ENCODE assay signal across 8 cellular contexts in the genomic region with DNA sequence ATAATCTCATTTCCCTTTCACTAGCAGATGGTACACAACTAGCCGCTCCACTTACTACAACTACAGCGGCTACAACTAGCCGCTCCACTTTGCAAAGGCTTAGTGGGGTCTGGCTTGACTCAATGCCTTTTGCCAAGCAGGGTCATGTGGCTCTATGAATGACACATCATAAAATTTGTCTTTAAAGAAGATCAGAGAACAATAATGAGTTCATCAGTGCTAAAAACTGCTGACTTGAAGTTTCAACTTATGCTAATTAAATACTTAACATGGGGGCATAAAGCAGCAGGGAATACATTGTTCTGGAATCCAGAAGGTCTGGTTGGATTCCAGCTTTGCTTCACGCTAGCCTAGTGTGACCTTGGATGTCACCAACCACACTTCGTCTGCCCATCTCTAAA. TPM values are rescaled to one million over a fixed set of nuclear protein-coding genes. Genes with fewer than 3 reads are reported as not detected.
DNase-seq lines count a peak whose midpoint lies in the region; FAIRE-seq and TF ChIP-seq lines count a peak whose summit lies in the region.
"Had no signal": no experiment of that assay in that cellular context is flagged by ENCODE, and none has a peak within 500 bp of the region (broad histone marks: within the 10 kb centered on the region; RNA-seq: fewer than 3 reads in every experiment).

No MANE protein-coding gene starts in this region.

- H3K36me3 ChIP-seq in OCI-LY1 (ENCODE audit: insufficient read depth, low read length) (peaks cover 19% of the 10 kb centered on the region), esophagus (ENCODE audit: control insufficient read depth in 2 of 2, insufficient read depth in 2 of 2, low read length in 1 of 2) (peaks cover 0 to 2% of the 10 kb centered on the region in 2 donors), small intestine (ENCODE audit: control insufficient read depth in 2 of 2, insufficient read depth in 2 of 2, low read length in 2 of 2) (peaks cover 0 to 2% of the 10 kb centered on the region in 2 donors)

- peaks cover 48% of the 10 kb centered on the region for H3K4me1 ChIP-seq in OCI-LY1 (ENCODE audit: insufficient read depth, low read length, severe bottlenecking)
- peaks cover 12 to 21% of the 10 kb centered on the region in 2 donors for H3K4me1 ChIP-seq in esophagus (ENCODE audit: control insufficient read depth in 2 of 2, insufficient read depth in 2 of 2, low read length in 1 of 2)
- H3K4me1 ChIP-seq in small intestine (ENCODE audit: control insufficient read depth in 2 of 2, insufficient read depth in 1 of 2, low read depth in 1 of 2, low read length in 1 of 2), result peaks cover 5% of the 10 kb centered on the region in 2 donors

- DNase-seq in EH (ENCODE audit: low read depth) (peak; percentile 54), small intestine (no peak), GM19240 (ENCODE audit: insufficient read length, low spot score) (no peak), endothelial cell (ENCODE audit: low spot score) (no peak), HuH-7 (ENCODE audit: low spot score) (no peak)
- DNase-seq: stimulated activated naive CD8-positive, alpha-beta T cell treated with anti-CD3 and anti-CD28 coated beads, Interleukin-15, Interleukin-2, amounts not matched to agents 100 U/mL and 50 U/mL, for 24 hours had no signal

- peak overlapping the region; percentile 79 for H3K4me3 ChIP-seq in OCI-LY1 (ENCODE audit: low read depth, low read length, poor library complexity, severe bottlenecking)
- H3K4me3 ChIP-seq in esophagus (ENCODE audit: low read depth in 1 of 2, low read length in 2 of 2), result no peak overlapping the region
- no peak overlapping the region for H3K4me3 ChIP-seq in small intestine (ENCODE audit: low read depth in 1 of 2, low read length in 2 of 2)

- no peaks in the 10 kb centered on the region for H3K36me3 Mint-ChIP-seq in endothelial cell (ENCODE audit: low read depth, unreplicated experiment)

- H3K9me2 ChIP-seq in OCI-LY1 (ENCODE audit: low read depth, low read length), result no peaks in the 10 kb centered on the region

- H3K4me3 Mint-ChIP-seq in endothelial cell (ENCODE audit: unreplicated experiment), result no peak overlapping the region

- H3K27ac Mint-ChIP-seq in endothelial cell (ENCODE audit: unreplicated experiment), result no peak overlapping the region

- FAIRE-seq in small intestine (lab: Jason Lieb, UNC), result no peak

- peaks cover 14% of the 10 kb centered on the region for H3K27me3 Mint-ChIP-seq in endothelial cell (ENCODE audit: unreplicated experiment)

- no peak for TF ChIP-seq CTCF in OCI-LY1 (IDR thresholded peaks at IDR 0.05; ENCODE audit: low read length)
- TF ChIP-seq CTCF in endothelial cell (IDR thresholded peaks at IDR 0.05; ENCODE audit: unreplicated experiment), result no peak

- no peaks in the 10 kb centered on the region for H4K20me1 ChIP-seq in OCI-LY1 (ENCODE audit: insufficient read depth, low read length)

- WGBS in esophagus, 2 donors, result 63 to 84% methylated on average over 5 of the region's 5 CpGs
- WGBS in small intestine, 3 donors, result 49 to 74% (median 56%) methylated on average over 5 of the region's 5 CpGs

- H3K27me3 ChIP-seq in OCI-LY1 (ENCODE audit: insufficient read depth, low read length) (no peaks in the 10 kb centered on the region), esophagus (ENCODE audit: control insufficient read depth in 1 of 2, insufficient read depth in 2 of 2, low read length in 2 of 2) (no peaks in the 10 kb centered on the region), small intestine (ENCODE audit: control insufficient read depth in 2 of 2, insufficient read depth in 2 of 2, low read length in 2 of 2) (no peaks in the 10 kb centered on the region)

- peaks cover 10% of the 10 kb centered on the region; the same call in 1 of the 2 replicates for H3F3A ChIP-seq in OCI-LY1 (ENCODE audit: insufficient read depth, low read length)

- peak overlapping the region; percentile 62 for H3K27ac ChIP-seq in OCI-LY1 (ENCODE audit: low read depth, low read length, poor library complexity, severe bottlenecking)
- H3K27ac ChIP-seq in esophagus (ENCODE audit: low read depth in 2 of 2, low read length in 1 of 2), result peak overlapping the region; percentile 20 to 87
- H3K27ac ChIP-seq in small intestine (ENCODE audit: low read depth in 1 of 2, low read length in 1 of 2), result peak overlapping the region; percentile 89 to 90

- H2AFZ ChIP-seq in OCI-LY1 (ENCODE audit: low read length), result no peak overlapping the region

- peaks cover 2% of the 10 kb centered on the region for H3K4me1 Mint-ChIP-seq in endothelial cell (ENCODE audit: unreplicated experiment)

- no peaks in the 10 kb centered on the region for H3K9me3 ChIP-seq in OCI-LY1 (ENCODE audit: low read length)
- H3K9me3 ChIP-seq in esophagus (ENCODE audit: control insufficient read depth in 2 of 2, insufficient read depth in 1 of 2, low read depth in 1 of 2, low read length in 1 of 2), result peaks cover 0 to 2% of the 10 kb centered on the region in 2 donors
- no peaks in the 10 kb centered on the region for H3K9me3 ChIP-seq in small intestine (ENCODE audit: control insufficient read depth, low read depth)

- H3K9me3 Mint-ChIP-seq in endothelial cell (ENCODE audit: unreplicated experiment), result no peaks in the 10 kb centered on the region

- H3K9ac ChIP-seq in OCI-LY1 (ENCODE audit: low read length), result no peak overlapping the region

- H3K4me2 ChIP-seq in OCI-LY1 (ENCODE audit: low read length), result peak overlapping the region; percentile 70

- no peaks in the 10 kb centered on the region for H3K79me2 ChIP-seq in OCI-LY1 (ENCODE audit: insufficient read depth, low read length)

RNA-seq across cellular contexts. Expression of a gene that starts 2.0 kb away (rescaled TPM):
- 10 to 100 TPM; 17.6 to 18.2 TPM for polyA plus RNA-seq in esophagus
- 100 to 1,000 TPM in 2 of 3 donors, 10 to 100 TPM in 1; 48.0 to 316 (median 202) TPM for polyA plus RNA-seq in small intestine
- 19.9 TPM for total RNA-seq in endothelial cell (ENCODE audit: unreplicated experiment)

RNA-seq across cellular contexts. Expression of a gene that starts 17.1 kb away (rescaled TPM):
- polyA plus RNA-seq in esophagus (10 to 100 TPM; 22.9 to 25.5 TPM), small intestine (10 to 100 TPM; 14.3 to 19.5 (median 17.1) TPM)
- 8.8 TPM for total RNA-seq in endothelial cell (ENCODE audit: unreplicated experiment)

RNA-seq across cellular contexts. Expression of a gene that starts 17.2 kb away (rescaled TPM):
- polyA plus RNA-seq in esophagus, result under 1 TPM; 0.16 to 0.82 TPM
- under 1 TPM in 2 of 3 donors, not detected in 1; 0.22 to 0.76 TPM for polyA plus RNA-seq in small intestine
- 0.95 TPM for total RNA-seq in endothelial cell (ENCODE audit: unreplicated experiment)

RNA-seq across cellular contexts. Expression of a gene that starts 25.4 kb away (rescaled TPM):
- polyA plus RNA-seq in esophagus (1 to 10 TPM; 2.2 to 2.3 TPM), small intestine (1 to 10 TPM; 1.8 to 3.9 (median 2.7) TPM)
- 5.1 TPM for total RNA-seq in endothelial cell (ENCODE audit: unreplicated experiment)
